In the genomic region with DNA sequence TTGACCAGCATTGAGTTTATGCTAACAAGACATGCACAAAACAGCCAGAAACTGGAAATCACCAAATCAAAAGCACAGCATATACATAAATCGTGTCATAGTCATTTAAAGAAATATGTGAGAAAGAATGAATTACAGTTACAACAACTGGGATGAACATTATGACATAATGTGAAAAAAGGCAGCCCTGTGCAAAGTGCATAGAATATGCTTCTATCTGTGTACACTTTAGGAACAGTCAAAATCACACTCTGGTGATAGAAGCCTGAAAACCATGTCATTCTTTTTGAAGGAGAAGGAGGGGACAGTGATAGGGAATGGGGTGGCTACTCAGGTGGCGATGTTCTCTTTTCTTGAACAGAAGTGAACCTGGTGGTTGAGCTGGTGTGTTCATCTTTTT, we compare ENCODE assay signal across 8 cellular contexts.
"Had no signal": no experiment of that assay in that cellular context is flagged by ENCODE, and none has a peak within 500 bp of the region (broad histone marks: within the 10 kb centered on the region; RNA-seq: fewer than 3 reads in every experiment).

No MANE protein-coding gene starts in this region.

- H3K4me1 ChIP-seq: HAP-1 had no signal

- H3K4me3 ChIP-seq: GM23248, HAP-1 had no signal

- H3K27ac Mint-ChIP-seq: HFFc6 had no signal

- DNase-seq: GM23248, GOT3, H7, HFFc6, IMR-90 had no signal

- H2AFZ ChIP-seq: GM23248 had no signal

- H3K9me3 ChIP-seq: HAP-1 had no signal

- H3K9me3 Mint-ChIP-seq: HFFc6 had no signal

- H3K27ac ChIP-seq: GM23248, HL-60 had no signal

- H3K4me3 Mint-ChIP-seq: HFFc6 had no signal

- ATAC-seq: HCT116 had no signal
